In genomic region chr9:86413966-86414880, GRCh38 we compare ENCODE assay signal across 8 cellular contexts.
A peak's percentile ranks its signal among the peaks of the same experiment; 100 is the strongest.
DNase-seq lines count a peak whose midpoint lies in the region; ATAC-seq and TF ChIP-seq lines count a peak whose summit lies in the region.

No MANE protein-coding gene starts in this region.

- H3K4me3 ChIP-seq in upper lobe of right lung: no peak overlapping the region

- peak; percentile 55 for TF ChIP-seq RAD21 in Ishikawa (IDR thresholded peaks at IDR 0.05; ENCODE audit: low read depth)

- H3K27ac ChIP-seq in upper lobe of right lung: no peak overlapping the region

- DNase-seq in Daoy (ENCODE audit: low read depth) (peak; percentile 32), amniotic epithelial cell (ENCODE audit: low read depth) (peak; percentile 51), iris pigment epithelial cell (ENCODE audit: low read depth) (peak; percentile 33), upper lobe of right lung (no peak), posterior cingulate gyrus (no peak), cortex of kidney (lab: John Stamatoyannopoulos, UW) (no peak)

- peak; percentile 75 for TF ChIP-seq CTCF in upper lobe of right lung (IDR thresholded peaks at IDR 0.05)

- H3K36me3 ChIP-seq in upper lobe of right lung: no peaks in the 10 kb centered on the region

- peak; percentile 49 for ATAC-seq in upper lobe of right lung
- no peak for ATAC-seq in HG03460 (IDR thresholded peaks at IDR 0.05; ENCODE audit: unreplicated experiment)

- no peaks in the 10 kb centered on the region for H3K4me1 ChIP-seq in upper lobe of right lung

- no peak for TF ChIP-seq EP300 in Ishikawa (IDR thresholded peaks at IDR 0.05; ENCODE audit: borderline replicate concordance)

- no peaks in the 10 kb centered on the region for H3K27me3 ChIP-seq in upper lobe of right lung

- intact Hi-C loops in upper lobe of right lung (cut with DNase I): no loop called here
- intact Hi-C loops in posterior cingulate gyrus (cut with DNase I): loop anchor here (2.0 kb wide), 1 partner anchor 911 kb away; no protein-coding TSS in a partner anchor

- no peaks in the 10 kb centered on the region for H3K9me3 ChIP-seq in upper lobe of right lung

TF ChIP-seq in Ishikawa, 13 proteins besides CTCF, POLR2A, EP300 and RAD21:
- TF ChIP-seq TEAD4 (IDR thresholded peaks at IDR 0.05) (no peak), FOXM1 (IDR thresholded peaks at IDR 0.05; ENCODE audit: borderline replicate concordance, low read depth) (no peak), CEBPB (IDR thresholded peaks at IDR 0.05) (no peak), ZBTB7A (IDR thresholded peaks at IDR 0.05; ENCODE audit: low read depth) (no peak), YY1 (IDR thresholded peaks at IDR 0.05; ENCODE audit: low read depth) (no peak), TCF12 (IDR thresholded peaks at IDR 0.05; ENCODE audit: low read depth) (no peak), REST (IDR thresholded peaks at IDR 0.05; ENCODE audit: low read depth) (no peak), CREB1 (IDR thresholded peaks at IDR 0.05; ENCODE audit: low read depth) (no peak), NFIC (IDR thresholded peaks at IDR 0.05) (no peak), EGR1 (IDR thresholded peaks at IDR 0.05) (no peak), TAF1 (IDR thresholded peaks at IDR 0.05; ENCODE audit: low read depth) (no peak)
- TF ChIP-seq, protein P1, sequence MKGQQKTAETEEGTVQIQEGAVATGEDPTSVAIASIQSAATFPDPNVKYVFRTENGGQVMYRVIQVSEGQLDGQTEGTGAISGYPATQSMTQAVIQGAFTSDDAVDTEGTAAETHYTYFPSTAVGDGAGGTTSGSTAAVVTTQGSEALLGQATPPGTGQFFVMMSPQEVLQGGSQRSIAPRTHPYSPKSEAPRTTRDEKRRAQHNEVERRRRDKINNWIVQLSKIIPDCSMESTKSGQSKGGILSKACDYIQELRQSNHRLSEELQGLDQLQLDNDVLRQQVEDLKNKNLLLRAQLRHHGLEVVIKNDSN (IDR thresholded peaks at IDR 0.05): no peak
- TF ChIP-seq, protein P2, sequence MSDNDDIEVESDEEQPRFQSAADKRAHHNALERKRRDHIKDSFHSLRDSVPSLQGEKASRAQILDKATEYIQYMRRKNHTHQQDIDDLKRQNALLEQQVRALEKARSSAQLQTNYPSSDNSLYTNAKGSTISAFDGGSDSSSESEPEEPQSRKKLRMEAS (IDR thresholded peaks at IDR 0.05): no peak

Comparison
In these comparisons a context has a peak if more than half of its experiments do, and no peak if none do; other contexts are left out.
1. DNase-seq: peak in Daoy (single experiment), amniotic epithelial cell (single experiment) and iris pigment epithelial cell (single experiment); none in upper lobe of right lung (single experiment), posterior cingulate gyrus (0 of 10) and cortex of kidney (single experiment).